2 cellular contexts compared by ENCODE assay signal in genomic region chr20:33419140-33419974, GRCh38.
TF ChIP-seq lines count a peak whose summit lies in the region.

No MANE protein-coding gene starts in this region.

TF ChIP-seq in IMR-90, 13 proteins besides CTCF, POLR2A, EP300 and RAD21:
- no peak for TF ChIP-seq NFE2L2 (IDR thresholded peaks at IDR 0.05; ENCODE audit: low read depth, low read length)
- no peak for TF ChIP-seq CHD1 (IDR thresholded peaks at IDR 0.05; ENCODE audit: low read depth, low read length)
- no peak for TF ChIP-seq ELK1 (IDR thresholded peaks at IDR 0.05; ENCODE audit: borderline replicate concordance, low read depth, low read length)
- TF ChIP-seq MXI1 (IDR thresholded peaks at IDR 0.05; ENCODE audit: borderline replicate concordance, low read depth, low read length): no peak
TF ChIP-seq in IMR-90: peak in this region for 0.

TF ChIP-seq in K562, 482 proteins besides CTCF, POLR2A, EP300 and RAD21 (continues in another document):
- TF ChIP-seq CEBPG (CRISPR knock-in tag; IDR thresholded peaks at IDR 0.05) (peak; percentile 32; the same call in 1 of the 2 replicates), CEBPG (tag; conservative IDR thresholded peaks at IDR 0.05 in 1 of 2, IDR thresholded peaks at IDR 0.05 in 1 of 2) (no peak), EP400 (IDR thresholded peaks at IDR 0.05) (peak; percentile 45; the same call in 1 of the 2 replicates), ZNF24 (IDR thresholded peaks at IDR 0.05) (no peak), AFF4 (CRISPR knock-in tag; IDR thresholded peaks at IDR 0.05) (no peak), SLC30A9 (CRISPR knock-in tag; IDR thresholded peaks at IDR 0.05) (no peak), ZNF57 (CRISPR knock-in tag; IDR thresholded peaks at IDR 0.05) (no peak), CBX5 (IDR thresholded peaks at IDR 0.05; ENCODE audit: borderline replicate concordance, low read depth) (no peak), NR1H2 (CRISPR knock-in tag; IDR thresholded peaks at IDR 0.05) (no peak), ZNF699 (CRISPR knock-in tag; IDR thresholded peaks at IDR 0.05; ENCODE audit: insufficient replicate concordance) (no peak), MAX (CRISPR knock-in tag; IDR thresholded peaks at IDR 0.05) (peak; percentile 70), ZC3H11A (IDR thresholded peaks at IDR 0.05; ENCODE audit: low read depth, low read length) (no peak), NUFIP1 (IDR thresholded peaks at IDR 0.05; ENCODE audit: partially characterized antibody) (no peak), E2F3 (CRISPR knock-in tag; IDR thresholded peaks at IDR 0.05) (no peak), NFIX (CRISPR knock-in tag; IDR thresholded peaks at IDR 0.05; ENCODE audit: low read depth) (no peak), ELK3 (CRISPR knock-in tag; IDR thresholded peaks at IDR 0.05) (no peak), NR0B1 (IDR thresholded peaks at IDR 0.05; ENCODE audit: partially characterized antibody) (no peak), GTF2E2 (tag; IDR thresholded peaks at IDR 0.05) (no peak), E2F8 (IDR thresholded peaks at IDR 0.05; ENCODE audit: low read depth, partially characterized antibody) (no peak), CREB5 (CRISPR knock-in tag; IDR thresholded peaks at IDR 0.05) (no peak), MYBL2 (IDR thresholded peaks at IDR 0.05; ENCODE audit: low read depth) (peak; percentile 43; the same call in 1 of the 2 replicates), MYBL2 (CRISPR knock-in tag; IDR thresholded peaks at IDR 0.05; ENCODE audit: borderline replicate concordance) (no peak), GABPA (tag; conservative IDR thresholded peaks at IDR 0.05; ENCODE audit: low read depth) (peak; percentile 40; the same call in 1 of the 2 replicates), ZSCAN32 (CRISPR knock-in tag; IDR thresholded peaks at IDR 0.05) (no peak), FOXP4 (CRISPR knock-in tag; IDR thresholded peaks at IDR 0.05; ENCODE audit: borderline replicate concordance) (no peak), SMAD2 (IDR thresholded peaks at IDR 0.05; ENCODE audit: low read depth, low read length) (no peak), KDM5B (IDR thresholded peaks at IDR 0.05; ENCODE audit: insufficient replicate concordance, low read depth, low read length) (no peak), E2F6 (IDR thresholded peaks at IDR 0.05; ENCODE audit: borderline replicate concordance in 1 of 2, extremely low read depth in 1 of 2, insufficient read depth in 1 of 2, insufficient read length in 1 of 2, low read depth in 1 of 2, low read length in 1 of 2, poor library complexity in 1 of 2, severe bottlenecking in 1 of 2) (peak in 1 of 2 experiments; percentile 13), NCOA4 (IDR thresholded peaks at IDR 0.05; ENCODE audit: partially characterized antibody) (no peak), RBM17 (IDR thresholded peaks at IDR 0.05; ENCODE audit: borderline replicate concordance, low read depth, low read length) (no peak), ZFP30 (CRISPR knock-in tag; IDR thresholded peaks at IDR 0.05; ENCODE audit: borderline replicate concordance) (no peak), ZNF644 (tag; IDR thresholded peaks at IDR 0.05; ENCODE audit: low read depth) (0 out of 2 replicates have a peak, but pooled peaks have one; percentile 39), PKNOX1 (IDR thresholded peaks at IDR 0.05) (peak; percentile 58), NFATC3 (IDR thresholded peaks at IDR 0.05) (peak; percentile 35; the same call in 1 of the 2 replicates), SAP30 (IDR thresholded peaks at IDR 0.05; ENCODE audit: borderline replicate concordance, insufficient read depth, low read depth, low read length, poor library complexity, severe bottlenecking) (no peak), PCBP2 (IDR thresholded peaks at IDR 0.05; ENCODE audit: low read depth, low read length, poor library complexity, severe bottlenecking) (no peak), HCFC1 (IDR thresholded peaks at IDR 0.05; ENCODE audit: low read depth, low read length) (no peak), CREB1 (IDR thresholded peaks at IDR 0.05) (peak; percentile 72), CREB1 (CRISPR knock-in tag; IDR thresholded peaks at IDR 0.05) (no peak), HMG20A (CRISPR knock-in tag; conservative IDR thresholded peaks at IDR 0.05) (no peak), KHSRP (IDR thresholded peaks at IDR 0.05) (0 out of 2 replicates have a peak, but pooled peaks have one; percentile 33), HES1 (IDR thresholded peaks at IDR 0.05; ENCODE audit: low read depth) (peak; percentile 42; the same call in 1 of the 2 replicates), ZBTB9 (CRISPR knock-in tag; IDR thresholded peaks at IDR 0.05) (no peak), NONO (IDR thresholded peaks at IDR 0.05; ENCODE audit: low read depth in 2 of 2, low read length in 1 of 2) (no peak)
